In the genomic region with DNA sequence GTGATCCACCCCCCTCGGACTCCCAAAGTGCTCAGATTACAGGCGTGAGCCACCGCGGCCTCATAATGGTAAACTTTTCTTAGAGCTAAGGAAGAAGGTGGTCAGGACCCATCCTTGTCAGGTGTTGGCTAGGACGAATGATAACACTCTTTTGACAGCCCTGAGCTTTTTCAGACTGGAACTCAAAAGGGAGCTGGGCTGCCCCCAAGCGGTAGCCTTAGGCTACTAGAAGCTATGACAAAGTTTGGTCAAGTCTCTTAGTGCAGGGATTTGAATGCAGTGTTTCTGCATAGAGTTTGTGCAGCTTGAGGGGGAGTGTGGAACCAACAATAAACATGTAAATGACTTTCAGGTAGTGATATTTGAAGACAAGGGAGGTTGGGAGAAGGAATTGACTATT, we compare ENCODE assay signal across 9 cellular contexts. TPM values are rescaled to one million over a fixed set of nuclear protein-coding genes. Genes with fewer than 3 reads are reported as not detected.
DNase-seq lines count a peak whose midpoint lies in the region; ATAC-seq, FAIRE-seq and TF ChIP-seq lines count a peak whose summit lies in the region.
"Had no signal": no experiment of that assay in that cellular context is flagged by ENCODE, and none has a peak within 500 bp of the region (broad histone marks: within the 10 kb centered on the region; RNA-seq: fewer than 3 reads in every experiment).

No MANE protein-coding gene starts in this region.

- peak; percentile 35 for ATAC-seq in left colon
- ATAC-seq in HG02571 (IDR thresholded peaks at IDR 0.05; ENCODE audit: unreplicated experiment): no peak

- peak; percentile 18 for DNase-seq in COR-L47 (lab: John Stamatoyannopoulos, UW)
- peak; percentile 55 for DNase-seq in HEK293T (ENCODE audit: extremely low spot score)
- DNase-seq in RWPE1 (ENCODE audit: low spot score): no peak
- DNase-seq in ascending aorta (ENCODE audit: low spot score in 2 of 2): no peak
- peak in 1 of 2 donors; percentile 58 for DNase-seq in left colon
- DNase-seq in urothelium cell line (ENCODE audit: low spot score): peak; percentile 26
- DNase-seq in vagina (ENCODE audit: extremely low spot score in 2 of 2): no peak

- no peak for FAIRE-seq in urothelium cell line (lab: Jason Lieb, UNC)

- no peak for TF ChIP-seq POLR2A in vagina (IDR thresholded peaks at IDR 0.05)

- H3K9me3 ChIP-seq in ascending aorta (no peaks in the 10 kb centered on the region), vagina (no peaks in the 10 kb centered on the region)
- H3K9me3 ChIP-seq: SJSA1 had no signal

- H3K4me3 ChIP-seq in ascending aorta (no peak overlapping the region), vagina (no peak overlapping the region)
- H3K4me3 ChIP-seq: SJSA1 had no signal

- POLR2A ChIA-PET in HEK293T (lab: Yijun Ruan, JAX) (interaction anchor here (1.0 kb wide), 2 partner anchors 23 to 24 kb away, joined by 3 to 4 read pairs; a partner anchor contains a TSS), RWPE1 (lab: Yijun Ruan, JAX; ENCODE audit: low non-redundant PET) (no interaction called here)

- no peaks in the 10 kb centered on the region for H3K36me3 ChIP-seq in ascending aorta
- no peaks in the 10 kb centered on the region for H3K36me3 ChIP-seq in vagina
- H3K36me3 ChIP-seq: SJSA1 had no signal

- peak; percentile 50 for TF ChIP-seq CTCF in RWPE1 (conservative IDR thresholded peaks at IDR 0.05; ENCODE audit: low read depth)
- TF ChIP-seq CTCF in ascending aorta (IDR thresholded peaks at IDR 0.05): peak in 2 of 3 experiments; percentile 20 to 31
- TF ChIP-seq CTCF in vagina (IDR thresholded peaks at IDR 0.05): peak in 1 of 3 experiments; percentile 22

- CTCF ChIA-PET in HEK293T (lab: Yijun Ruan, JAX) (interaction anchor here (0.5 to 2.0 kb wide), 15 partner anchors 9 to 796 kb away, joined by 3 to 24 read pairs (median 3); no protein-coding TSS in a partner anchor), RWPE1 (lab: Yijun Ruan, JAX) (interaction anchor here (0.5 to 1.5 kb wide), 4 partner anchors 8 to 129 kb away, joined by 3 to 6 read pairs (median 4); no protein-coding TSS in a partner anchor)

- H3K4me1 ChIP-seq in ascending aorta (peaks cover 0 to 3% of the 10 kb centered on the region in 2 donors), vagina (peaks cover 5% of the 10 kb centered on the region)

- no peaks in the 10 kb centered on the region for H3K27me3 ChIP-seq in ascending aorta
- H3K27me3 ChIP-seq in vagina: no peaks in the 10 kb centered on the region
- H3K27me3 ChIP-seq: SJSA1 had no signal

- intact Hi-C loops in ascending aorta (cut with DNase I): no loop called here
- intact Hi-C loops in left colon (cut with DNase I, micrococcal nuclease): no loop called here
- intact Hi-C loops in vagina (cut with DNase I): no loop called here

- H3K27ac ChIP-seq in RWPE1: no peak overlapping the region
- no peak overlapping the region for H3K27ac ChIP-seq in ascending aorta
- no peak overlapping the region for H3K27ac ChIP-seq in vagina
- H3K27ac ChIP-seq: SJSA1 had no signal

TF ChIP-seq in HEK293T, 16 proteins besides CTCF, POLR2A, EP300 and RAD21:
- no peak for TF ChIP-seq SP1 (IDR thresholded peaks at IDR 0.05)
- TF ChIP-seq NFRKB (IDR thresholded peaks at IDR 0.05): no peak
- TF ChIP-seq, protein P1, sequence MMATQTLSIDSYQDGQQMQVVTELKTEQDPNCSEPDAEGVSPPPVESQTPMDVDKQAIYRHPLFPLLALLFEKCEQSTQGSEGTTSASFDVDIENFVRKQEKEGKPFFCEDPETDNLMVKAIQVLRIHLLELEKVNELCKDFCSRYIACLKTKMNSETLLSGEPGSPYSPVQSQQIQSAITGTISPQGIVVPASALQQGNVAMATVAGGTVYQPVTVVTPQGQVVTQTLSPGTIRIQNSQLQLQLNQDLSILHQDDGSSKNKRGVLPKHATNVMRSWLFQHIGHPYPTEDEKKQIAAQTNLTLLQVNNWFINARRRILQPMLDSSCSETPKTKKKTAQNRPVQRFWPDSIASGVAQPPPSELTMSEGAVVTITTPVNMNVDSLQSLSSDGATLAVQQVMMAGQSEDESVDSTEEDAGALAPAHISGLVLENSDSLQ (IDR thresholded peaks at IDR 0.05): no peak
- no peak for TF ChIP-seq FOXA1 (IDR thresholded peaks at IDR 0.05)
- no peak for TF ChIP-seq TARDBP (IDR thresholded peaks at IDR 0.05)
- no peak for TF ChIP-seq L3MBTL2 (conservative IDR thresholded peaks at IDR 0.05)
- no peak for TF ChIP-seq ELF4 (IDR thresholded peaks at IDR 0.05)
- TF ChIP-seq BHLHE40 (IDR thresholded peaks at IDR 0.05; ENCODE audit: borderline replicate concordance): no peak

RNA-seq across cellular contexts. Expression of a gene that starts 11.8 kb away (rescaled TPM):
- total RNA-seq in ascending aorta (21.5 TPM), left colon (10 to 100 TPM; 59.2 to 74.2 TPM), vagina (42.0 TPM)

RNA-seq across cellular contexts. Expression of a gene that starts 23.3 kb away (rescaled TPM):
- total RNA-seq in ascending aorta: not detected
- total RNA-seq in left colon: under 1 TPM; 0.47 to 0.85 TPM
- total RNA-seq in vagina: not detected

RNA-seq across cellular contexts. Expression of a gene that starts 23.5 kb away (rescaled TPM):
- total RNA-seq in ascending aorta (11.2 TPM), left colon (10 to 100 TPM; 53.8 to 63.0 TPM), vagina (31.4 TPM)

Comparison
In these comparisons a context has a peak if more than half of its experiments do, and no peak if none do; other contexts are left out.
1. DNase-seq: peak in COR-L47 (single experiment), HEK293T (single experiment) and urothelium cell line (single experiment); none in RWPE1 (single experiment), ascending aorta (0 of 2) and vagina (0 of 2).